ENCODE assay signal across 31 cellular contexts in genomic region chr1:8974551-8974950, GRCh38. TPM values are rescaled to one million over a fixed set of nuclear protein-coding genes. Genes with fewer than 3 reads are reported as not detected.
"Had no signal": no experiment of that assay in that cellular context is flagged by ENCODE, and none has a peak within 500 bp of the region (broad histone marks: within the 10 kb centered on the region; RNA-seq: fewer than 3 reads in every experiment).

No MANE protein-coding gene starts in this region.

- H3K9me3 Mint-ChIP-seq: endodermal cell; nephron progenitor cell; stimulated activated naive B cell treated with anti-CD40 and anti-IgM and Interleukin-4, amounts not matched to agents 10 μg/mL and 1 μg/mL and 100 μg/mL, for 72 hours; stimulated activated naive CD8-positive, alpha-beta T cell treated with anti-CD3 and anti-CD28 coated beads, Interleukin-15, amount 100 ng/mL, for 72 hours had no signal

- H3K36me3 Mint-ChIP-seq: stimulated activated naive B cell treated with anti-CD40 and anti-IgM and Interleukin-4, amounts not matched to agents 10 μg/mL and 1 μg/mL and 100 μg/mL, for 72 hours had no signal

- H3K27ac Mint-ChIP-seq: endodermal cell; nephron progenitor cell; stimulated activated naive B cell treated with anti-CD40 and anti-IgM and Interleukin-4, amounts not matched to agents 10 μg/mL and 1 μg/mL and 100 μg/mL, for 72 hours; stimulated activated naive CD8-positive, alpha-beta T cell treated with anti-CD3 and anti-CD28 coated beads, Interleukin-15, amount 100 ng/mL, for 72 hours had no signal

- H3K4me1 ChIP-seq: colonic mucosa, psoas muscle, sigmoid colon had no signal

- H3K27ac ChIP-seq: colonic mucosa, heart right ventricle, psoas muscle, sigmoid colon, skin epidermis, thoracic aorta, transverse colon had no signal

- H3K4me3 ChIP-seq: colonic mucosa, heart right ventricle, psoas muscle, sigmoid colon, skin epidermis, thoracic aorta, transverse colon had no signal

- H3K27me3 ChIP-seq: colonic mucosa, heart right ventricle, sigmoid colon, transverse colon had no signal

- H3K4me1 Mint-ChIP-seq: endodermal cell had no signal

- H3K9me3 ChIP-seq: colonic mucosa, heart right ventricle, psoas muscle, sigmoid colon, thoracic aorta, transverse colon had no signal

- DNase-seq: colonic mucosa; effector CD4-positive, alpha-beta T cell; endodermal cell; heart right ventricle; hypothalamus; kidney glomerular epithelial cell; naive thymus-derived CD4-positive, alpha-beta T cell; nephron progenitor cell; psoas muscle; sigmoid colon; stimulated activated CD4-positive, alpha-beta T cell treated with anti-CD3 and anti-CD28 coated beads, Interleukin-2, amount 100 ng/mL, for 24 hours; stimulated activated CD4-positive, alpha-beta T cell treated with anti-CD3 and anti-CD28 coated beads, Interleukin-4, amount 100 ng/mL, for 4 hours; stimulated activated naive B cell treated with anti-CD40 and anti-IgM and Interleukin-4, amounts not matched to agents 10 μg/mL and 1 μg/mL and 100 μg/mL, for 72 hours; stimulated activated naive CD8-positive, alpha-beta T cell treated with anti-CD3 and anti-CD28 coated beads, Interleukin-15, amount 100 ng/mL, for 72 hours; transverse colon had no signal

- H3K36me3 ChIP-seq: colonic mucosa, heart right ventricle, sigmoid colon, thoracic aorta, transverse colon had no signal

- H3K27me3 Mint-ChIP-seq: stimulated activated naive CD8-positive, alpha-beta T cell treated with anti-CD3 and anti-CD28 coated beads, Interleukin-15, amount 100 ng/mL, for 72 hours had no signal

- FAIRE-seq: frontal cortex, islet of Langerhans had no signal

- H3K4me3 Mint-ChIP-seq: endodermal cell; naive thymus-derived CD4-positive, alpha-beta T cell; nephron progenitor cell; stimulated activated naive B cell treated with anti-CD40 and anti-IgM and Interleukin-4, amounts not matched to agents 10 μg/mL and 1 μg/mL and 100 μg/mL, for 72 hours; stimulated activated naive CD8-positive, alpha-beta T cell treated with anti-CD3 and anti-CD28 coated beads, Interleukin-15, amount 100 ng/mL, for 72 hours had no signal

RNA-seq across cellular contexts. Expression of gene CA6, which starts 28.9 kb away (rescaled TPM):
- total RNA-seq: colonic mucosa, dermis microvascular lymphatic vessel endothelial cell, endodermal cell, esophagus mucosa, fibroblast of lung, frontal cortex, glomerular endothelial cell, left lobe of liver, mesenteric fat pad, omental fat pad, psoas muscle, sigmoid colon, subcutaneous adipose tissue, thoracic aorta, transverse colon, urinary bladder had no signal
- polyA plus RNA-seq: fibroblast of lung, heart right ventricle, psoas muscle, urinary bladder had no signal

RNA-seq across cellular contexts. Expression of gene SLC2A7, which starts 51.7 kb away (rescaled TPM):
- total RNA-seq: colonic mucosa; endodermal cell; esophagus mucosa; fibroblast of lung; frontal cortex; glomerular endothelial cell; left lobe of liver; lower leg skin; mammary epithelial cell; mesenteric fat pad; mononuclear cell; naive thymus-derived CD4-positive, alpha-beta T cell; omental fat pad; psoas muscle; sigmoid colon; subcutaneous adipose tissue; thoracic aorta; transverse colon; urinary bladder had no signal
- polyA plus RNA-seq: fibroblast of lung, heart right ventricle, mammary epithelial cell, psoas muscle, urinary bladder had no signal
